In genomic region chr1:46062651-46063319, GRCh38 we compare ENCODE assay signal across 8 cellular contexts.
DNase-seq lines count a peak whose midpoint lies in the region; ATAC-seq and TF ChIP-seq lines count a peak whose summit lies in the region.

No MANE protein-coding gene starts in this region.

- TF ChIP-seq CTCF in epithelial cell of proximal tubule (conservative IDR thresholded peaks at IDR 0.05; ENCODE audit: low read depth, low read length) (no peak), ovary (IDR thresholded peaks at IDR 0.05) (no peak)

- no peaks in the 10 kb centered on the region for H3K36me3 ChIP-seq in ovary

- H3K4me3 ChIP-seq in epithelial cell of proximal tubule (ENCODE audit: low read depth, low read length) (peak overlapping the region; percentile 18), ovary (no peak overlapping the region)

- no peak for TF ChIP-seq POLR2A in ovary (IDR thresholded peaks at IDR 0.05)

- intact Hi-C loops in ovary (cut with DNase I): no loop called here

- H3K27me3 ChIP-seq in ovary: no peaks in the 10 kb centered on the region

- H3K27ac ChIP-seq in ovary: no peak overlapping the region

- H3K9me3 ChIP-seq in ovary: no peaks in the 10 kb centered on the region

- DNase-seq in activated CD4-positive, CD25-positive, alpha-beta regulatory T cell treated with anti-CD3 and anti-CD28 coated beads, Interleukin-2, amount 50 U/mL, for 72 hours: no peak
- DNase-seq in NCI-H82 treated with DMSO at 0.1 percent for 48 hours (lab: John Stamatoyannopoulos, UW; ENCODE audit: unreplicated experiment) (peak; percentile 93), epithelial cell of proximal tubule (ENCODE audit: low read depth) (no peak), HuH-7 (ENCODE audit: low spot score) (no peak), ovary (no peak), NCI-H2081 (lab: John Stamatoyannopoulos, UW) (no peak)
- peak; percentile 4 for DNase-seq in stimulated activated CD8-positive, alpha-beta memory T cell treated with anti-CD3 and anti-CD28 coated beads, Interleukin-7, amount 100 ng/mL, for 24 hours (ENCODE audit: low read depth)

- ATAC-seq in activated CD4-positive, CD25-positive, alpha-beta regulatory T cell treated with anti-CD3 and anti-CD28 coated beads, Interleukin-2, amount 50 U/mL, for 24 hours: peak; percentile 55 to 61

- no peak for TF ChIP-seq EP300 in ovary (IDR thresholded peaks at IDR 0.05)

- H3K4me1 ChIP-seq in ovary (ENCODE audit: insufficient read depth): peaks cover 3% of the 10 kb centered on the region

- WGBS in ovary, 3 donors: 60 to 80% (median 67%) methylated on average over 4 of the region's 4 CpGs

Comparison
In these comparisons a context has a peak if more than half of its experiments do, and no peak if none do; other contexts are left out.
1. DNase-seq: peak in NCI-H82 treated with DMSO at 0.1 percent for 48 hours (single experiment) and stimulated activated CD8-positive, alpha-beta memory T cell treated with anti-CD3 and anti-CD28 coated beads, Interleukin-7, amount 100 ng/mL, for 24 hours (single experiment); none in activated CD4-positive, CD25-positive, alpha-beta regulatory T cell treated with anti-CD3 and anti-CD28 coated beads, Interleukin-2, amount 50 U/mL, for 72 hours (single experiment), epithelial cell of proximal tubule (single experiment), HuH-7 (single experiment), ovary (0 of 5) and NCI-H2081 (0 of 2).